In the genomic region with DNA sequence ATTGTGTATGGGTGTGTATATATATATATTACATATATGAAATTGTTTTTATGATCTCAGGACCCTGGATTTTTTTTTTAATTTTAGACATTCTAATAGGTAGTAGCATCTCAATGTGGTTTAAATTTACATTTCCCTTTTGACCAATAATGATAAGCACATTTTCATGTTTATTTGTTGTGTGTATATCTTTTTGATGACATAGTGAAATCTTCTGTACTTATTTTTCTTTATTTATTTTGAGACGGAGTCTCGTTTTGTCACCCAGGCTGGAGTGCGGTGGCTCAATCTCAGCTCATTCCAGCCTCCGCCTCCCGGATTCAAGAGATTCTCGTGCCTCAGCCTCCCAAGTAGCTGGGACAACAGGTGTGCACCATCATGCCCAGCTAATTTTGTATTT, we compare ENCODE assay signal across 8 cellular contexts.
"Had no signal": no experiment of that assay in that cellular context is flagged by ENCODE, and none has a peak within 500 bp of the region (broad histone marks: within the 10 kb centered on the region; RNA-seq: fewer than 3 reads in every experiment).

No MANE protein-coding gene starts in this region.

- DNase-seq: H9, HCEC 1CT, IMR-90, KG1 had no signal

- H3K4me3 Mint-ChIP-seq: GM23338, H9 had no signal

- ATAC-seq: GM23338 had no signal

- H2AFZ ChIP-seq: GM23338 had no signal

- FAIRE-seq: H1, H54, HTR-8/SVneo had no signal

- H3K4me2 ChIP-seq: GM23338 had no signal

- H3K9me3 Mint-ChIP-seq: GM23338, H9 had no signal

- H3K27ac Mint-ChIP-seq: GM23338 had no signal

- H3K4me3 ChIP-seq: GM23338 had no signal
